ENCODE assay signal across 8 cellular contexts in the genomic region with DNA sequence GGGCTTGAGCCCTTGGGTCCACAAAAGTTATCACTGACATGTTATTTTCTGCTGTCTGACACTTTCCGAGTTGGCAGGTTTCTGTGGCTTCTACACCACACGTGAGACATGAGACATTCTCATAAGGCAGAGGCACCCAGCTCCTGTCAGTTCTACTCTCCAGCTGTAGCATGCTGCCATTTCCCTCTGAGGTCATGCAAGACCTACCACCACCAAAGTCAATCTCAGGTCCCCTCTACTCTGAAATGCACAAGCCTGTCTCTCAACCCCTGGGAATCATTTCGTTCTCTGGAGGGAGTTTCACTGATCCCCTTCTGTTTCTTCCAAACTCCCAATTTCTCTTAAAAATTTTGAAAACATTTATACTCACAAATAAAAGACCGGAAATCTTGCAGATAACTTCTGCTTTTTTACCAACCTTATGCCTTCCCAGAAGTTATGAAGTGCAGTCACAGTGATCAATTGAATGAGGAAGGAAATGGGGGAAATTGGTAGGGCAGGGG. TPM values are rescaled to one million over a fixed set of nuclear protein-coding genes. Genes with fewer than 3 reads are reported as not detected.
DNase-seq lines count a peak whose midpoint lies in the region; ATAC-seq and TF ChIP-seq lines count a peak whose summit lies in the region.

No MANE protein-coding gene starts in this region.

- in situ Hi-C loops in GM13977 (cut with MboI; ENCODE audit: low pct_unique_long_range_greater_than_20kb, low sequenced_read_pairs, unreplicated experiment) = no loop called here

- peak; percentile 89 for ATAC-seq in GM21528 (IDR thresholded peaks at IDR 0.05; ENCODE audit: low FRiP score, unreplicated experiment)
- peak; percentile 52 for ATAC-seq in central memory CD8-positive, alpha-beta T cell (replicated peaks; ENCODE audit: extremely low read depth, poor library complexity, severe bottlenecking)

- H3K4me3 Mint-ChIP-seq in IgD-negative memory B cell = peak overlapping the region; percentile 57 to 88 (median 72)
- H3K4me3 Mint-ChIP-seq in central memory CD8-positive, alpha-beta T cell = no peak overlapping the region

- peak; percentile 76 for DNase-seq in GM13977 (ENCODE audit: low spot score)
- no peak for DNase-seq in central memory CD8-positive, alpha-beta T cell (ENCODE audit: low spot score in 2 of 2)
- DNase-seq in NCI-H146 (lab: John Stamatoyannopoulos, UW) = no peak
- no peak for DNase-seq in central memory CD4-positive, alpha-beta T cell
- no peak for DNase-seq in NCI-H2227 (lab: John Stamatoyannopoulos, UW; ENCODE audit: unreplicated experiment)
- no peak for DNase-seq in NCI-H2196 treated with DMSO at 0.1 percent for 48 hours (lab: John Stamatoyannopoulos, UW; ENCODE audit: unreplicated experiment)

- H3K4me1 Mint-ChIP-seq in IgD-negative memory B cell = peaks cover 49 to 55% (median 54%) of the 10 kb centered on the region in 3 donors
- H3K4me1 Mint-ChIP-seq in central memory CD8-positive, alpha-beta T cell = no peaks in the 10 kb centered on the region

- no peaks in the 10 kb centered on the region for H3K36me3 Mint-ChIP-seq in IgD-negative memory B cell
- H3K36me3 Mint-ChIP-seq in central memory CD8-positive, alpha-beta T cell (ENCODE audit: insufficient read depth) = no peaks in the 10 kb centered on the region

- TF ChIP-seq CTCF in GM13977 (IDR thresholded peaks at IDR 0.05; ENCODE audit: extremely low read depth, insufficient read depth, missing control alignments) = no peak

- peak overlapping the region; percentile 84 to 94 (median 92) for H3K27ac Mint-ChIP-seq in IgD-negative memory B cell
- no peak overlapping the region for H3K27ac Mint-ChIP-seq in central memory CD8-positive, alpha-beta T cell (ENCODE audit: low read depth)

- H3K9me3 Mint-ChIP-seq in IgD-negative memory B cell = peaks cover 0 to 3% (median 0%) of the 10 kb centered on the region in 3 donors
- no peaks in the 10 kb centered on the region for H3K9me3 Mint-ChIP-seq in central memory CD8-positive, alpha-beta T cell

- H3K27me3 Mint-ChIP-seq in IgD-negative memory B cell = no peaks in the 10 kb centered on the region
- peaks cover 21% of the 10 kb centered on the region for H3K27me3 Mint-ChIP-seq in central memory CD8-positive, alpha-beta T cell

RNA-seq across cellular contexts. Expression of a gene that starts 39.5 kb away (rescaled TPM):
- 44.7 TPM for polyA plus RNA-seq in IgD-negative memory B cell
